Comparison of ENCODE assay signal across 1 cellular context in the genomic region with DNA sequence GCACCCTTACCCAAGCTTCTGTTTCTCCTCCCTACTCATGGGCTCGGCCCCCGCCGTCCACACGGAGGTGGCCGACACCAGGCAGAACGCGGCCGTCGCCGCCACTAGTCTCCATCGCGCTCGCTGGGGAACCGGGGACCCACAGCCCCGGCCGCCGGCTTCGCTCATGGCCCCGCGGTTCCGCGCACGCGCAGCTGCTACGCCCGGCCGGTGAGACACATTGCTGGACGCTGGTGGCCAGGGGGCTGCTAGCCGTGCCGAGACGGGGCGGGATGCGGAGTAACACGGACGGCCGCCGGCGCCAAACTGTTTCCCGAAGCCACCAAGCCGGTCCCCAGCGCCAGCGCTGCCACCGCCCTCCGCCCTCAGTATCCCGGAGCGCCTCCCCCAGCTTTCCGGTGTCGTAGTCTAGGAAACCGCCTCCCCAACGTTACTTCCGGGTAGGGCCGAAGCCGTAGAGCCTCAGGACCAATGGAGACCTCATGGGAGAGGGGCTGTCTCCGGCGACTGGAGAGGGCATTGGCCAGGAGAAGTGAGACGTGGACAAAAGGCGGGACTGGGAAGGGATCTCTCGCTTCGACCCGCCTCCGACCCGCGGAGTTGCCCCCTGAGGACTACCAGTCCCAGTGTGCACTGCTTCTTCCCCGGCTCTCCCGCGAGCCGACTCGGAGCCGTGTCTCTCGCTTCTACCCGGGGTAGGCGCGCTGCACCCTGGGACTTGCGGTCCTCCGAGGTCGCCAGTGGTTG.
TF ChIP-seq lines count a peak whose summit lies in the region.

A gene with protein sequence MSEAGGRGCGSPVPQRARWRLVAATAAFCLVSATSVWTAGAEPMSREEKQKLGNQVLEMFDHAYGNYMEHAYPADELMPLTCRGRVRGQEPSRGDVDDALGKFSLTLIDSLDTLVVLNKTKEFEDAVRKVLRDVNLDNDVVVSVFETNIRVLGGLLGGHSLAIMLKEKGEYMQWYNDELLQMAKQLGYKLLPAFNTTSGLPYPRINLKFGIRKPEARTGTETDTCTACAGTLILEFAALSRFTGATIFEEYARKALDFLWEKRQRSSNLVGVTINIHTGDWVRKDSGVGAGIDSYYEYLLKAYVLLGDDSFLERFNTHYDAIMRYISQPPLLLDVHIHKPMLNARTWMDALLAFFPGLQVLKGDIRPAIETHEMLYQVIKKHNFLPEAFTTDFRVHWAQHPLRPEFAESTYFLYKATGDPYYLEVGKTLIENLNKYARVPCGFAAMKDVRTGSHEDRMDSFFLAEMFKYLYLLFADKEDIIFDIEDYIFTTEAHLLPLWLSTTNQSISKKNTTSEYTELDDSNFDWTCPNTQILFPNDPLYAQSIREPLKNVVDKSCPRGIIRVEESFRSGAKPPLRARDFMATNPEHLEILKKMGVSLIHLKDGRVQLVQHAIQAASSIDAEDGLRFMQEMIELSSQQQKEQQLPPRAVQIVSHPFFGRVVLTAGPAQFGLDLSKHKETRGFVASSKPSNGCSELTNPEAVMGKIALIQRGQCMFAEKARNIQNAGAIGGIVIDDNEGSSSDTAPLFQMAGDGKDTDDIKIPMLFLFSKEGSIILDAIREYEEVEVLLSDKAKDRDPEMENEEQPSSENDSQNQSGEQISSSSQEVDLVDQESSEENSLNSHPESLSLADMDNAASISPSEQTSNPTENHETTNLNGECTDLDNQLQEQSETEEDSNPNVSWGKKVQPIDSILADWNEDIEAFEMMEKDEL (minus strand): TSS at position 380 of the 747 bp plus-strand sequence. CDS start 212 bp downstream, at position 168.

TF ChIP-seq in K562, 482 proteins besides CTCF, POLR2A, EP300 and RAD21 (continued from another document and continues in another):
- TF ChIP-seq MCM2 (IDR thresholded peaks at IDR 0.05; ENCODE audit: low read depth) (no peak), ZNF644 (tag; IDR thresholded peaks at IDR 0.05; ENCODE audit: low read depth) (no peak), ZNF583 (CRISPR knock-in tag; IDR thresholded peaks at IDR 0.05) (no peak), HNRNPUL1 (IDR thresholded peaks at IDR 0.05; ENCODE audit: low read length) (no peak), BRCA1 (IDR thresholded peaks at IDR 0.05) (no peak), BRCA1 (CRISPR knock-in tag; IDR thresholded peaks at IDR 0.05) (no peak), TOE1 (IDR thresholded peaks at IDR 0.05; ENCODE audit: borderline replicate concordance) (0 out of 2 replicates have a peak, but pooled peaks have one; percentile 48), TOE1 (CRISPR knock-in tag; IDR thresholded peaks at IDR 0.05; ENCODE audit: borderline replicate concordance, low read depth) (no peak), CBX2 (IDR thresholded peaks at IDR 0.05; ENCODE audit: insufficient read depth, low read length, poor library complexity, severe bottlenecking) (no peak), BACH1 (tag; IDR thresholded peaks at IDR 0.05) (no peak), ZNF217 (CRISPR knock-in tag; IDR thresholded peaks at IDR 0.05) (no peak), KDM1A (IDR thresholded peaks at IDR 0.05) (no peak), RBM22 (IDR thresholded peaks at IDR 0.05; ENCODE audit: low read depth, low read length, poor library complexity, severe bottlenecking) (peak; percentile 84), JUN (IDR thresholded peaks at IDR 0.05; ENCODE audit: borderline replicate concordance, low read depth, low read length) (no peak), JUN (CRISPR knock-in tag; IDR thresholded peaks at IDR 0.05; ENCODE audit: borderline replicate concordance) (no peak), IFI16 (CRISPR knock-in tag; IDR thresholded peaks at IDR 0.05) (no peak), STAT5A (IDR thresholded peaks at IDR 0.05; ENCODE audit: borderline replicate concordance, low read length) (no peak), EP400 (IDR thresholded peaks at IDR 0.05) (peak; percentile 55), MIER1 (IDR thresholded peaks at IDR 0.05; ENCODE audit: low read depth) (no peak), SMAD4 (CRISPR knock-in tag; conservative IDR thresholded peaks at IDR 0.05) (0 out of 2 replicates have a peak, but pooled peaks have one; percentile 62), ZNF77 (CRISPR knock-in tag; IDR thresholded peaks at IDR 0.05) (no peak), FOXK1 (CRISPR knock-in tag; IDR thresholded peaks at IDR 0.05; ENCODE audit: borderline replicate concordance) (no peak), SRSF3 (IDR thresholded peaks at IDR 0.05; ENCODE audit: insufficient read depth, low read length) (no peak), GABPB1 (CRISPR knock-in tag; IDR thresholded peaks at IDR 0.05) (peak; percentile 94), PHF8 (IDR thresholded peaks at IDR 0.05; ENCODE audit: borderline replicate concordance, low read length) (peak; percentile 90), TRIM28 (IDR thresholded peaks at IDR 0.05) (no peak), CHCHD3 (CRISPR knock-in tag; IDR thresholded peaks at IDR 0.05) (0 out of 2 replicates have a peak, but pooled peaks have one; percentile 51), SETDB1 (IDR thresholded peaks at IDR 0.05; ENCODE audit: low read length) (peak; percentile 50), SMAD2 (IDR thresholded peaks at IDR 0.05; ENCODE audit: low read depth, low read length) (no peak), ZNF347 (CRISPR knock-in tag; IDR thresholded peaks at IDR 0.05; ENCODE audit: low read depth) (no peak), SIN3A (IDR thresholded peaks at IDR 0.05; ENCODE audit: borderline replicate concordance in 2 of 2, control insufficient read depth in 1 of 2, low read depth in 2 of 2, low read length in 2 of 2) (peak in 1 of 2 experiments; percentile 78; a peak in 2 of 4 replicates), KDM4B (IDR thresholded peaks at IDR 0.05; ENCODE audit: borderline replicate concordance in 2 of 2, low read depth in 1 of 2) (no peak; a peak in 1 of 4 replicates), ZNF431 (CRISPR knock-in tag; IDR thresholded peaks at IDR 0.05) (0 out of 2 replicates have a peak, but pooled peaks have one; percentile 24), FOXJ3 (CRISPR knock-in tag; IDR thresholded peaks at IDR 0.05) (no peak), ZSCAN32 (CRISPR knock-in tag; IDR thresholded peaks at IDR 0.05) (no peak), SMARCA4 (IDR thresholded peaks at IDR 0.05) (no peak), FIP1L1 (IDR thresholded peaks at IDR 0.05; ENCODE audit: low read depth, low read length, poor library complexity, severe bottlenecking) (peak; percentile 49), ZNF696 (CRISPR knock-in tag; conservative IDR thresholded peaks at IDR 0.05) (no peak), FOXA1 (IDR thresholded peaks at IDR 0.05; ENCODE audit: borderline replicate concordance) (no peak), HSF4 (CRISPR knock-in tag; IDR thresholded peaks at IDR 0.05; ENCODE audit: borderline replicate concordance) (no peak), TEAD1 (CRISPR knock-in tag; IDR thresholded peaks at IDR 0.05) (no peak), ZNF12 (CRISPR knock-in tag; IDR thresholded peaks at IDR 0.05) (no peak), NELFE (IDR thresholded peaks at IDR 0.05; ENCODE audit: insufficient read depth, insufficient read length) (no peak), ZZZ3 (IDR thresholded peaks at IDR 0.05) (no peak), SRSF7 (optimal IDR thresholded peaks at IDR 0.05; ENCODE audit: low read depth, low read length) (no peak), MYC (IDR thresholded peaks at IDR 0.05; ENCODE audit: low read depth, low read length) (peak; percentile 75; the same call in 1 of the 2 replicates), MYC (CRISPR knock-in tag; IDR thresholded peaks at IDR 0.05; ENCODE audit: borderline replicate concordance, low read depth) (no peak), GTF2A2 (tag; IDR thresholded peaks at IDR 0.05) (no peak), NCOA2 (IDR thresholded peaks at IDR 0.05; ENCODE audit: partially characterized antibody in 2 of 2) (no peak), ZSCAN29 (IDR thresholded peaks at IDR 0.05) (no peak), TBL1XR1 (IDR thresholded peaks at IDR 0.05; ENCODE audit: low read length in 2 of 2) (no peak), ZNF717 (CRISPR knock-in tag; IDR thresholded peaks at IDR 0.05) (no peak)
- TF ChIP-seq, protein P1, sequence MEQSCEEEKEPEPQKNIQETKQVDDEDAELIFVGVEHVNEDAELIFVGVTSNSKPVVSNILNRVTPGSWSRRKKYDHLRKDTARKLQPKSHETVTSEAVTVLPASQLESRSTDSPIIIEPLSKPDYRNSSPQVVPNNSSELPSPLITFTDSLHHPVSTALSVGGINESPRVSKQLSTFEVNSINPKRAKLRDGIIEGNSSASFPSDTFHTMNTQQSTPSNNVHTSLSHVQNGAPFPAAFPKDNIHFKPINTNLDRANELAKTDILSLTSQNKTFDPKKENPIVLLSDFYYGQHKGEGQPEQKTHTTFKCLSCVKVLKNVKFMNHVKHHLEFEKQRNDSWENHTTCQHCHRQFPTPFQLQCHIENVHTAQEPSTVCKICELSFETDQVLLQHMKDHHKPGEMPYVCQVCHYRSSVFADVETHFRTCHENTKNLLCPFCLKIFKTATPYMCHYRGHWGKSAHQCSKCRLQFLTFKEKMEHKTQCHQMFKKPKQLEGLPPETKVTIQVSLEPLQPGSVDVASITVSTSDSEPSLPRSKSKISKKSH (CRISPR knock-in tag; IDR thresholded peaks at IDR 0.05) = no peak
- TF ChIP-seq, protein P2, sequence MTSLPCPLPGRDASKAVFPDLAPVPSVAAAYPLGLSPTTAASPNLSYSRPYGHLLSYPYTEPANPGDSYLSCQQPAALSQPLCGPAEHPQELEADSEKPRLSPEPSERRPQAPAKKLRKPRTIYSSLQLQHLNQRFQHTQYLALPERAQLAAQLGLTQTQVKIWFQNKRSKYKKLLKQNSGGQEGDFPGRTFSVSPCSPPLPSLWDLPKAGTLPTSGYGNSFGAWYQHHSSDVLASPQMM (CRISPR knock-in tag; IDR thresholded peaks at IDR 0.05) = no peak
- TF ChIP-seq, protein P3, sequence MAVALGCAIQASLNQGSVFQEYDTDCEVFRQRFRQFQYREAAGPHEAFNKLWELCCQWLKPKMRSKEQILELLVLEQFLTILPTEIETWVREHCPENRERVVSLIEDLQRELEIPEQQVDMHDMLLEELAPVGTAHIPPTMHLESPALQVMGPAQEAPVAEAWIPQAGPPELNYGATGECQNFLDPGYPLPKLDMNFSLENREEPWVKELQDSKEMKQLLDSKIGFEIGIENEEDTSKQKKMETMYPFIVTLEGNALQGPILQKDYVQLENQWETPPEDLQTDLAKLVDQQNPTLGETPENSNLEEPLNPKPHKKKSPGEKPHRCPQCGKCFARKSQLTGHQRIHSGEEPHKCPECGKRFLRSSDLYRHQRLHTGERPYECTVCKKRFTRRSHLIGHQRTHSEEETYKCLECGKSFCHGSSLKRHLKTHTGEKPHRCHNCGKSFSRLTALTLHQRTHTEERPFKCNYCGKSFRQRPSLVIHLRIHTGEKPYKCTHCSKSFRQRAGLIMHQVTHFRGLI (CRISPR knock-in tag; IDR thresholded peaks at IDR 0.05) = no peak
- TF ChIP-seq, protein P4, sequence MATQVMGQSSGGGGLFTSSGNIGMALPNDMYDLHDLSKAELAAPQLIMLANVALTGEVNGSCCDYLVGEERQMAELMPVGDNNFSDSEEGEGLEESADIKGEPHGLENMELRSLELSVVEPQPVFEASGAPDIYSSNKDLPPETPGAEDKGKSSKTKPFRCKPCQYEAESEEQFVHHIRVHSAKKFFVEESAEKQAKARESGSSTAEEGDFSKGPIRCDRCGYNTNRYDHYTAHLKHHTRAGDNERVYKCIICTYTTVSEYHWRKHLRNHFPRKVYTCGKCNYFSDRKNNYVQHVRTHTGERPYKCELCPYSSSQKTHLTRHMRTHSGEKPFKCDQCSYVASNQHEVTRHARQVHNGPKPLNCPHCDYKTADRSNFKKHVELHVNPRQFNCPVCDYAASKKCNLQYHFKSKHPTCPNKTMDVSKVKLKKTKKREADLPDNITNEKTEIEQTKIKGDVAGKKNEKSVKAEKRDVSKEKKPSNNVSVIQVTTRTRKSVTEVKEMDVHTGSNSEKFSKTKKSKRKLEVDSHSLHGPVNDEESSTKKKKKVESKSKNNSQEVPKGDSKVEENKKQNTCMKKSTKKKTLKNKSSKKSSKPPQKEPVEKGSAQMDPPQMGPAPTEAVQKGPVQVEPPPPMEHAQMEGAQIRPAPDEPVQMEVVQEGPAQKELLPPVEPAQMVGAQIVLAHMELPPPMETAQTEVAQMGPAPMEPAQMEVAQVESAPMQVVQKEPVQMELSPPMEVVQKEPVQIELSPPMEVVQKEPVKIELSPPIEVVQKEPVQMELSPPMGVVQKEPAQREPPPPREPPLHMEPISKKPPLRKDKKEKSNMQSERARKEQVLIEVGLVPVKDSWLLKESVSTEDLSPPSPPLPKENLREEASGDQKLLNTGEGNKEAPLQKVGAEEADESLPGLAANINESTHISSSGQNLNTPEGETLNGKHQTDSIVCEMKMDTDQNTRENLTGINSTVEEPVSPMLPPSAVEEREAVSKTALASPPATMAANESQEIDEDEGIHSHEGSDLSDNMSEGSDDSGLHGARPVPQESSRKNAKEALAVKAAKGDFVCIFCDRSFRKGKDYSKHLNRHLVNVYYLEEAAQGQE (CRISPR knock-in tag; IDR thresholded peaks at IDR 0.05; ENCODE audit: low read depth) = 0 out of 2 replicates have a peak, but pooled peaks have one; percentile 66
- TF ChIP-seq, protein P5, sequence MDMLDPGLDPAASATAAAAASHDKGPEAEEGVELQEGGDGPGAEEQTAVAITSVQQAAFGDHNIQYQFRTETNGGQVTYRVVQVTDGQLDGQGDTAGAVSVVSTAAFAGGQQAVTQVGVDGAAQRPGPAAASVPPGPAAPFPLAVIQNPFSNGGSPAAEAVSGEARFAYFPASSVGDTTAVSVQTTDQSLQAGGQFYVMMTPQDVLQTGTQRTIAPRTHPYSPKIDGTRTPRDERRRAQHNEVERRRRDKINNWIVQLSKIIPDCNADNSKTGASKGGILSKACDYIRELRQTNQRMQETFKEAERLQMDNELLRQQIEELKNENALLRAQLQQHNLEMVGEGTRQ (CRISPR knock-in tag; IDR thresholded peaks at IDR 0.05) = no peak
- TF ChIP-seq, protein P6, sequence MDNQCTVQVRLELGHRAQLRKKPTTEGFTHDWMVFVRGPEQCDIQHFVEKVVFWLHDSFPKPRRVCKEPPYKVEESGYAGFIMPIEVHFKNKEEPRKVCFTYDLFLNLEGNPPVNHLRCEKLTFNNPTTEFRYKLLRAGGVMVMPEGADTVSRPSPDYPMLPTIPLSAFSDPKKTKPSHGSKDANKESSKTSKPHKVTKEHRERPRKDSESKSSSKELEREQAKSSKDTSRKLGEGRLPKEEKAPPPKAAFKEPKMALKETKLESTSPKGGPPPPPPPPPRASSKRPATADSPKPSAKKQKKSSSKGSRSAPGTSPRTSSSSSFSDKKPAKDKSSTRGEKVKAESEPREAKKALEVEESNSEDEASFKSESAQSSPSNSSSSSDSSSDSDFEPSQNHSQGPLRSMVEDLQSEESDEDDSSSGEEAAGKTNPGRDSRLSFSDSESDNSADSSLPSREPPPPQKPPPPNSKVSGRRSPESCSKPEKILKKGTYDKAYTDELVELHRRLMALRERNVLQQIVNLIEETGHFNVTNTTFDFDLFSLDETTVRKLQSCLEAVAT (IDR thresholded peaks at IDR 0.05) = no peak
- TF ChIP-seq, protein P7, sequence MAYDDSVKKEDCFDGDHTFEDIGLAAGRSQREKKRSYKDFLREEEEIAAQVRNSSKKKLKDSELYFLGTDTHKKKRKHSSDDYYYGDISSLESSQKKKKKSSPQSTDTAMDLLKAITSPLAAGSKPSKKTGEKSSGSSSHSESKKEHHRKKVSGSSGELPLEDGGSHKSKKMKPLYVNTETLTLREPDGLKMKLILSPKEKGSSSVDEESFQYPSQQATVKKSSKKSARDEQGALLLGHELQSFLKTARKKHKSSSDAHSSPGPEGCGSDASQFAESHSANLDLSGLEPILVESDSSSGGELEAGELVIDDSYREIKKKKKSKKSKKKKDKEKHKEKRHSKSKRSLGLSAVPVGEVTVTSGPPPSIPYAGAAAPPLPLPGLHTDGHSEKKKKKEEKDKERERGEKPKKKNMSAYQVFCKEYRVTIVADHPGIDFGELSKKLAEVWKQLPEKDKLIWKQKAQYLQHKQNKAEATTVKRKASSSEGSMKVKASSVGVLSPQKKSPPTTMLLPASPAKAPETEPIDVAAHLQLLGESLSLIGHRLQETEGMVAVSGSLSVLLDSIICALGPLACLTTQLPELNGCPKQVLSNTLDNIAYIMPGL (CRISPR knock-in tag; IDR thresholded peaks at IDR 0.05) = no peak
